8 cellular contexts compared by ENCODE assay signal in genomic region chr3:144770813-144771400, GRCh38.
A peak's percentile ranks its signal among the peaks of the same experiment; 100 is the strongest.
DNase-seq lines count a peak whose midpoint lies in the region; ATAC-seq and TF ChIP-seq lines count a peak whose summit lies in the region.

No MANE protein-coding gene starts in this region.

- H3K4me1 Mint-ChIP-seq in stimulated activated naive CD8-positive, alpha-beta T cell treated with anti-CD3 and anti-CD28 coated beads, Interleukin-15, amount 100 ng/mL, for 72 hours = no peaks in the 10 kb centered on the region

- H3K4me3 ChIP-seq in epithelial cell of proximal tubule (ENCODE audit: low read depth, low read length) (no peak overlapping the region), parathyroid adenoma (ENCODE audit: low read depth, low read length) (no peak overlapping the region), lower leg skin (ENCODE audit: low read depth, poor library complexity, severe bottlenecking) (no peak overlapping the region), breast epithelium (no peak overlapping the region)

- H3K36me3 ChIP-seq in parathyroid adenoma (ENCODE audit: control insufficient read depth, insufficient read depth, low read length) (no peaks in the 10 kb centered on the region), breast epithelium (no peaks in the 10 kb centered on the region)

- ATAC-seq in stimulated activated naive CD8-positive, alpha-beta T cell treated with anti-CD3 and anti-CD28 coated beads, Interleukin-15, amount 100 ng/mL, for 72 hours = no peak

- H3K4me2 ChIP-seq in parathyroid adenoma (ENCODE audit: low read length) = no peak overlapping the region

- no peak overlapping the region for H3K27ac Mint-ChIP-seq in stimulated activated naive CD8-positive, alpha-beta T cell treated with anti-CD3 and anti-CD28 coated beads, Interleukin-15, amount 100 ng/mL, for 72 hours

- no peaks in the 10 kb centered on the region for H3K4me1 ChIP-seq in parathyroid adenoma
- H3K4me1 ChIP-seq in breast epithelium = no peaks in the 10 kb centered on the region

- DNase-seq in DMS 273 (lab: John Stamatoyannopoulos, UW; ENCODE audit: unreplicated experiment) (peak; percentile 53), DMS 273 treated with DMSO at 0.1 percent for 48 hours (lab: John Stamatoyannopoulos, UW) (no peak), NCI-H446 treated with DMSO at 0.1 percent for 48 hours (lab: John Stamatoyannopoulos, UW) (peak; percentile 52), epithelial cell of proximal tubule (ENCODE audit: low read depth) (no peak), lower leg skin (ENCODE audit: low spot score in 2 of 2) (no peak), breast epithelium (ENCODE audit: low spot score in 2 of 2) (no peak)
- no peak for DNase-seq in stimulated activated naive CD8-positive, alpha-beta T cell treated with anti-CD3 and anti-CD28 coated beads, Interleukin-15, amount 100 ng/mL, for 72 hours

- H3K27ac ChIP-seq in parathyroid adenoma = no peak overlapping the region
- no peak overlapping the region for H3K27ac ChIP-seq in breast epithelium

- TF ChIP-seq POLR2A in lower leg skin (IDR thresholded peaks at IDR 0.05) (no peak), breast epithelium (IDR thresholded peaks at IDR 0.05) (no peak)

- H3K9me3 ChIP-seq in parathyroid adenoma (ENCODE audit: control insufficient read depth, low read length) = no peaks in the 10 kb centered on the region
- H3K9me3 ChIP-seq in breast epithelium = no peaks in the 10 kb centered on the region

- no peaks in the 10 kb centered on the region for H3K79me2 ChIP-seq in parathyroid adenoma

- H3K27me3 ChIP-seq in parathyroid adenoma (ENCODE audit: control insufficient read depth, insufficient read depth, low read length) (no peaks in the 10 kb centered on the region), breast epithelium (no peaks in the 10 kb centered on the region)

- no peak overlapping the region for H3K9ac ChIP-seq in parathyroid adenoma

- WGBS in lower leg skin, 2 donors = 76 to 94% methylated on average over 1 of the region's 1 CpG

- no peaks in the 10 kb centered on the region for H3K27me3 Mint-ChIP-seq in stimulated activated naive CD8-positive, alpha-beta T cell treated with anti-CD3 and anti-CD28 coated beads, Interleukin-15, amount 100 ng/mL, for 72 hours

- peak; percentile 44 for TF ChIP-seq CTCF in epithelial cell of proximal tubule (conservative IDR thresholded peaks at IDR 0.05; ENCODE audit: low read depth, low read length)
- peak; percentile 13 for TF ChIP-seq CTCF in parathyroid adenoma (IDR thresholded peaks at IDR 0.05)
- no peak for TF ChIP-seq CTCF in lower leg skin (IDR thresholded peaks at IDR 0.05)
- TF ChIP-seq CTCF in breast epithelium (IDR thresholded peaks at IDR 0.05) = peak in 1 of 3 donors; percentile 31

- intact Hi-C loops in lower leg skin (cut with DNase I; ENCODE audit: low total_unique reads) (no loop called here), breast epithelium (cut with DNase I; ENCODE audit: low total_unique reads) (no loop called here)

- H3K9me3 Mint-ChIP-seq in stimulated activated naive CD8-positive, alpha-beta T cell treated with anti-CD3 and anti-CD28 coated beads, Interleukin-15, amount 100 ng/mL, for 72 hours = no peaks in the 10 kb centered on the region

- H3K4me3 Mint-ChIP-seq in stimulated activated naive CD8-positive, alpha-beta T cell treated with anti-CD3 and anti-CD28 coated beads, Interleukin-15, amount 100 ng/mL, for 72 hours = no peak overlapping the region

- no peak overlapping the region for H2AFZ ChIP-seq in parathyroid adenoma

Comparison
In these comparisons a context has a peak if more than half of its experiments do, and no peak if none do; other contexts are left out.
1. DNase-seq: peak in DMS 273 (single experiment) and NCI-H446 treated with DMSO at 0.1 percent for 48 hours (single experiment); none in DMS 273 treated with DMSO at 0.1 percent for 48 hours (single experiment), epithelial cell of proximal tubule (single experiment), lower leg skin (0 of 2), breast epithelium (0 of 2) and stimulated activated naive CD8-positive, alpha-beta T cell treated with anti-CD3 and anti-CD28 coated beads, Interleukin-15, amount 100 ng/mL, for 72 hours (0 of 2).
2. CTCF ChIP-seq: peak in epithelial cell of proximal tubule (single experiment) and parathyroid adenoma (single experiment); none in lower leg skin (0 of 3).